In genomic region chr19:18845961-18846360, GRCh38 we compare ENCODE assay signal across 21 cellular contexts. TPM values are rescaled to one million over a fixed set of nuclear protein-coding genes. Genes with fewer than 3 reads are reported as not detected.
"Had no signal": no experiment of that assay in that cellular context is flagged by ENCODE, and none has a peak within 500 bp of the region (broad histone marks: within the 10 kb centered on the region; RNA-seq: fewer than 3 reads in every experiment).

No MANE protein-coding gene starts in this region.

- H3K4me3 ChIP-seq: coronary artery, gastroesophageal sphincter, psoas muscle, right lobe of liver, smooth muscle cell, stomach, testis, upper lobe of right lung had no signal

- H3K9me3 ChIP-seq: gastroesophageal sphincter, psoas muscle, stomach, testis, upper lobe of right lung had no signal

- ATAC-seq: activated CD4-positive, alpha-beta T cell treated with anti-CD3 and anti-CD28 coated beads for 36 hours; activated CD8-positive, alpha-beta memory T cell treated with anti-CD3 and anti-CD28 coated beads, Interleukin-2, amount 10 ng/mL, durations not matched to agents 7 days and 5 days; gastroesophageal sphincter; left lobe of liver; psoas muscle; right lobe of liver; T-cell; upper lobe of right lung had no signal

- H3K9me3 Mint-ChIP-seq: activated CD4-positive, alpha-beta memory T cell treated with anti-CD3 and anti-CD28 coated beads for 36 hours; activated naive CD4-positive, alpha-beta T cell treated with anti-CD3 and anti-CD28 coated beads, Interleukin-2, amount 50 U/mL, for 24 hours; nephron progenitor cell; T-cell had no signal

- DNase-seq: activated CD4-positive, alpha-beta memory T cell treated with anti-CD3 and anti-CD28 coated beads for 36 hours; activated CD4-positive, alpha-beta T cell treated with anti-CD3 and anti-CD28 coated beads for 36 hours; activated CD8-positive, alpha-beta memory T cell treated with anti-CD3 and anti-CD28 coated beads, Interleukin-2, amount 10 ng/mL, durations not matched to agents 7 days and 5 days; activated effector memory CD4-positive, alpha-beta T cell treated with Interleukin-2 at 50 U/mL for 16 hours; activated T-cell treated with anti-CD3 and anti-CD28 coated beads, Interleukin-2, amount 50 U/mL, for 1 hour; central memory CD4-positive, alpha-beta T cell; effector CD4-positive, alpha-beta T cell; mesendoderm; nephron progenitor cell; stomach; T-cell; testis; upper lobe of right lung had no signal

- H3K27ac ChIP-seq: psoas muscle, right lobe of liver, testis had no signal

- H3K27ac Mint-ChIP-seq: activated CD4-positive, alpha-beta memory T cell treated with anti-CD3 and anti-CD28 coated beads for 36 hours; activated CD4-positive, alpha-beta T cell treated with anti-CD3 and anti-CD28 coated beads for 36 hours; activated naive CD4-positive, alpha-beta T cell treated with anti-CD3 and anti-CD28 coated beads, Interleukin-2, amount 50 U/mL, for 24 hours had no signal

- H3K4me2 ChIP-seq: smooth muscle cell had no signal

- H3K4me3 Mint-ChIP-seq: activated CD4-positive, alpha-beta memory T cell treated with anti-CD3 and anti-CD28 coated beads for 36 hours; activated CD4-positive, alpha-beta T cell treated with anti-CD3 and anti-CD28 coated beads for 36 hours; activated CD8-positive, alpha-beta memory T cell treated with anti-CD3 and anti-CD28 coated beads, Interleukin-2, amount 10 ng/mL, durations not matched to agents 7 days and 5 days had no signal

- H3K27me3 Mint-ChIP-seq: activated CD4-positive, alpha-beta memory T cell treated with anti-CD3 and anti-CD28 coated beads for 36 hours; activated CD4-positive, alpha-beta T cell treated with anti-CD3 and anti-CD28 coated beads for 36 hours; activated CD8-positive, alpha-beta memory T cell treated with anti-CD3 and anti-CD28 coated beads, Interleukin-2, amount 10 ng/mL, durations not matched to agents 7 days and 5 days; activated naive CD4-positive, alpha-beta T cell treated with anti-CD3 and anti-CD28 coated beads, Interleukin-2, amount 50 U/mL, for 24 hours; T-cell had no signal

- H3K27me3 ChIP-seq: gastroesophageal sphincter, right lobe of liver, stomach, testis, upper lobe of right lung had no signal

RNA-seq across cellular contexts. Expression of gene CERS1, which starts 50.0 kb away (rescaled TPM):
- total RNA-seq: activated CD4-positive, alpha-beta memory T cell treated with anti-CD3 and anti-CD28 coated beads for 36 hours; activated CD8-positive, alpha-beta memory T cell treated with anti-CD3 and anti-CD28 coated beads, Interleukin-2, amount 10 ng/mL, durations not matched to agents 7 days and 5 days; right lobe of liver; upper lobe of right lung had no signal

RNA-seq across cellular contexts. Expression of gene COMP, which starts 54.9 kb away (rescaled TPM):
- total RNA-seq: activated CD4-positive, alpha-beta memory T cell treated with anti-CD3 and anti-CD28 coated beads for 36 hours; activated CD4-positive, alpha-beta T cell treated with anti-CD3 and anti-CD28 coated beads for 36 hours; activated CD8-positive, alpha-beta memory T cell treated with anti-CD3 and anti-CD28 coated beads, Interleukin-2, amount 10 ng/mL, durations not matched to agents 7 days and 5 days; left lobe of liver; SK-MEL-5; T-cell had no signal
